In genomic region chr2:221422516-221423211, GRCh38 we compare ENCODE assay signal across 17 cellular contexts.
A peak's percentile ranks its signal among the peaks of the same experiment; 100 is the strongest.
DNase-seq lines count a peak whose midpoint lies in the region; ATAC-seq and TF ChIP-seq lines count a peak whose summit lies in the region.
"Had no signal": no experiment of that assay in that cellular context is flagged by ENCODE, and none has a peak within 500 bp of the region (broad histone marks: within the 10 kb centered on the region; RNA-seq: fewer than 3 reads in every experiment).

No MANE protein-coding gene starts in this region.

- in situ Hi-C loops in brain microvascular endothelial cell (cut with HindIII; ENCODE audit: low pct_ligation_motif_present, low sequenced_read_pairs), result no loop called here

- DNase-seq in left ventricle myocardium inferior (no peak), left cardiac atrium (no peak), brain microvascular endothelial cell (peak; percentile 31), iris pigment epithelial cell (ENCODE audit: low read depth) (peak; percentile 59), A172 (ENCODE audit: low spot score) (no peak), Ammon's horn (ENCODE audit: low spot score) (no peak), COR-L47 (lab: John Stamatoyannopoulos, UW) (no peak)
- DNase-seq: 8988T, C1 segment of cervical spinal cord, Caco-2, H9, NCI-H1436 treated with DMSO at 0.1 percent for 48 hours, NCI-H345, NCI-H526 treated with DMSO at 0.1 percent for 48 hours had no signal

- H3K9me3 Mint-ChIP-seq in activated T-helper 17 cell treated with anti-CD3 and anti-CD28 coated beads, Interleukin-2, amount 50 U/mL, for 72 hours, result no peaks in the 10 kb centered on the region
- H3K9me3 Mint-ChIP-seq: H9 had no signal

- H3K36me3 ChIP-seq in left ventricle myocardium inferior, result peaks cover 25% of the 10 kb centered on the region
- no peaks in the 10 kb centered on the region for H3K36me3 ChIP-seq in brain microvascular endothelial cell (replicated peaks)

- H3K4me1 ChIP-seq in left ventricle myocardium inferior, result peaks cover 13% of the 10 kb centered on the region
- H3K4me1 ChIP-seq: Caco-2 had no signal

- peaks cover 11% of the 10 kb centered on the region for H3K4me1 Mint-ChIP-seq in activated T-helper 17 cell treated with anti-CD3 and anti-CD28 coated beads, Interleukin-2, amount 50 U/mL, for 72 hours

- H3K27me3 ChIP-seq in left ventricle myocardium inferior (ENCODE audit: low read depth) (no peaks in the 10 kb centered on the region), brain microvascular endothelial cell (replicated peaks) (no peaks in the 10 kb centered on the region)

- ATAC-seq in left cardiac atrium, result no peak
- ATAC-seq in activated T-helper 17 cell treated with anti-CD3 and anti-CD28 coated beads, Interleukin-2, amount 50 U/mL, for 72 hours (replicated peaks), result no peak
- ATAC-seq: GM12878 had no signal

- H3K4me3 Mint-ChIP-seq in activated T-helper 17 cell treated with anti-CD3 and anti-CD28 coated beads, Interleukin-2, amount 50 U/mL, for 72 hours, result no peak overlapping the region
- H3K4me3 Mint-ChIP-seq: H9 had no signal

- H3K27ac ChIP-seq in left ventricle myocardium inferior (replicated peaks), result peak overlapping the region; percentile 54
- H3K27ac ChIP-seq in brain microvascular endothelial cell, result peak overlapping the region; percentile 34
- H3K27ac ChIP-seq: RWPE1 had no signal

- H3K4me3 ChIP-seq in left ventricle myocardium inferior (no peak overlapping the region), brain microvascular endothelial cell (ENCODE audit: low read depth, low read length) (no peak overlapping the region)
- H3K4me3 ChIP-seq: GM12878 had no signal

- intact Hi-C loops in left ventricle myocardium inferior (cut with micrococcal nuclease), result loop anchor here (10.0 kb wide), 1 partner anchor 188 kb away; no protein-coding TSS in a partner anchor
- intact Hi-C loops in left cardiac atrium (cut with DNase I), result no loop called here

- H3K9me3 ChIP-seq in left ventricle myocardium inferior (replicated peaks), result no peaks in the 10 kb centered on the region
- H3K9me3 ChIP-seq: Caco-2 had no signal

- TF ChIP-seq CTCF in left ventricle myocardium inferior (IDR thresholded peaks at IDR 0.05; ENCODE audit: borderline replicate concordance) (no peak), brain microvascular endothelial cell (IDR thresholded peaks at IDR 0.05; ENCODE audit: low read depth, low read length, missing control alignments) (no peak)

- no peak overlapping the region for H3K27ac Mint-ChIP-seq in activated T-helper 17 cell treated with anti-CD3 and anti-CD28 coated beads, Interleukin-2, amount 50 U/mL, for 72 hours
- H3K27ac Mint-ChIP-seq: H9 had no signal

- peaks cover 36% of the 10 kb centered on the region for H3K36me3 Mint-ChIP-seq in activated T-helper 17 cell treated with anti-CD3 and anti-CD28 coated beads, Interleukin-2, amount 50 U/mL, for 72 hours (ENCODE audit: low read depth)

- H3K27me3 Mint-ChIP-seq in activated T-helper 17 cell treated with anti-CD3 and anti-CD28 coated beads, Interleukin-2, amount 50 U/mL, for 72 hours, result no peaks in the 10 kb centered on the region

Comparison
In these comparisons a context has a peak if more than half of its experiments do, and no peak if none do; other contexts are left out.
1. DNase-seq: peak in brain microvascular endothelial cell (single experiment) and iris pigment epithelial cell (single experiment); none in left ventricle myocardium inferior (single experiment), left cardiac atrium (single experiment), A172 (single experiment), Ammon's horn (single experiment) and COR-L47 (single experiment).